In the genomic region with DNA sequence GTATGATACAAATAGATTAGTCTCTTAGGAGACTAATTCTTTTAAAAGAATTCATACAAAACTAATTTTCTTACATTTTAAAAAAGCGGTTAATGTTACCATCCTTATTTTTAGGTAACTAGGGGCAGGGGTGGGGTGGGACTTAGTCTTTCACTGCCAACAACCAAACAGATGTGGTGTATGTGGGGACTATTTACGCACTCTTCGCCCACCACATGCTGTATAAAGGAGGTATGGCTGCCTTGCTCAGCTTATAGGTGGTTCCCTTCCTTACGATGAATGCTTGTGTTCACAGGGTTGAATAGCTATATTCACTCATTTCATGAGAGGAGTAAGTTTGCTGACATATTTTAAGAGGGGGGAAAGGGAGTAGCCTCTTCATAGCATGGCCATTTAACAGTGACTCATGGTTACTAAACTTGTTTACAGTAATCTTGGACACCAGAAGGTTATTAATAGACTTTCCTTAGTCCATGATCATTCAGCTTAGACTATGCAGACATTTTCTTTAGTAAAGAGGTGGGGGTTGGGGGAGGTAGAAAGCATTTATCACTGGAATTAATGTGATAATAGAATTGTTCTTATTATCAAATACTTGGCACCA, we compare ENCODE assay signal across 11 cellular contexts.
DNase-seq lines count a peak whose midpoint lies in the region; ATAC-seq and TF ChIP-seq lines count a peak whose summit lies in the region.
"Had no signal": no experiment of that assay in that cellular context is flagged by ENCODE, and none has a peak within 500 bp of the region (broad histone marks: within the 10 kb centered on the region; RNA-seq: fewer than 3 reads in every experiment).

No MANE protein-coding gene starts in this region.

- H3K9me3 ChIP-seq in HEK293 (ENCODE audit: control insufficient read depth, insufficient read depth, low read depth, low read length), result no peaks in the 10 kb centered on the region
- no peaks in the 10 kb centered on the region for H3K9me3 ChIP-seq in body of pancreas
- H3K9me3 ChIP-seq in prostate gland, result no peaks in the 10 kb centered on the region

- POLR2A ChIA-PET in AG04449 (lab: Yijun Ruan, JAX), result interaction anchor here (0.7 kb wide), 1 partner anchor 20 kb away, joined by 3 read pairs; no protein-coding TSS in a partner anchor
- POLR2A ChIA-PET in HEK293 (lab: Yijun Ruan, JAX), result no interaction called here

- no peaks in the 10 kb centered on the region for H3K27me3 ChIP-seq in body of pancreas
- H3K27me3 ChIP-seq in prostate gland (replicated peaks; ENCODE audit: insufficient read depth), result no peaks in the 10 kb centered on the region

- H3K27ac ChIP-seq in HEK293 (ENCODE audit: extremely low read depth, low read depth, low read length) (no peak overlapping the region), body of pancreas (no peak overlapping the region), prostate gland (no peak overlapping the region)
- H3K27ac ChIP-seq: VCaP had no signal

- DNase-seq in AG04449 (ENCODE audit: low read depth, low spot score), result peak; percentile 61
- DNase-seq in body of pancreas, result no peak
- DNase-seq in kidney glomerular epithelial cell (lab: John Stamatoyannopoulos, UW), result peak; percentile 72
- no peak for DNase-seq in NCI-H1105 (lab: John Stamatoyannopoulos, UW)
- DNase-seq in prostate gland (ENCODE audit: low spot score), result no peak
- DNase-seq: caudate nucleus, DMS153 had no signal

- H3K4me3 ChIP-seq in AG04449 (ENCODE audit: low read depth, low read length) (no peak overlapping the region), HEK293 (ENCODE audit: low read depth, low read length) (no peak overlapping the region), body of pancreas (no peak overlapping the region), prostate gland (no peak overlapping the region)

- CTCF ChIA-PET in AG04449 (lab: Yijun Ruan, JAX) (interaction anchor here (1.5 kb wide), 2 partner anchors 12 to 50 kb away, joined by 7 to 8 read pairs; no protein-coding TSS in a partner anchor), HEK293 (lab: Yijun Ruan, JAX) (interaction anchor here (0.9 to 1.6 kb wide), 3 partner anchors 10 to 60 kb away, joined by 4 to 7 read pairs (median 4); no protein-coding TSS in a partner anchor)

- 92 to 96% methylated on average over 4 of the region's 4 CpGs for WGBS in body of pancreas, 2 donors
- 91% methylated on average over 4 of the region's 4 CpGs for WGBS in prostate gland

- TF ChIP-seq CTCF in AG04449 (IDR thresholded peaks at IDR 0.05; ENCODE audit: insufficient read depth, low read length, missing control alignments) (no peak), HEK293 (tag by site-specific recombination; IDR thresholded peaks at IDR 0.05) (no peak), body of pancreas (IDR thresholded peaks at IDR 0.05) (no peak), prostate gland (IDR thresholded peaks at IDR 0.05) (no peak)

- TF ChIP-seq POLR2A in body of pancreas (IDR thresholded peaks at IDR 0.05), result no peak
- no peak for TF ChIP-seq POLR2A in prostate gland (IDR thresholded peaks at IDR 0.05)

- H3K4me1 ChIP-seq in HEK293 (ENCODE audit: control insufficient read depth, insufficient read depth, low read length), result no peaks in the 10 kb centered on the region
- peaks cover 17% of the 10 kb centered on the region for H3K4me1 ChIP-seq in body of pancreas
- no peaks in the 10 kb centered on the region for H3K4me1 ChIP-seq in prostate gland (replicated peaks)

- H3K36me3 ChIP-seq in HEK293 (ENCODE audit: control insufficient read depth in 2 of 2, insufficient read depth in 1 of 2, low read length in 2 of 2), result no peaks in the 10 kb centered on the region; a peak in 1 of 3 replicates
- H3K36me3 ChIP-seq in body of pancreas (replicated peaks in 1 of 2; ENCODE audit: insufficient read depth in 1 of 2, low read depth in 2 of 2), result no peaks in the 10 kb centered on the region
- H3K36me3 ChIP-seq in prostate gland, result no peaks in the 10 kb centered on the region

- ATAC-seq in body of pancreas, result peak; percentile 38
- ATAC-seq in HG03139 (IDR thresholded peaks at IDR 0.05; ENCODE audit: unreplicated experiment), result no peak
- no peak for ATAC-seq in HG02870 (IDR thresholded peaks at IDR 0.05; ENCODE audit: unreplicated experiment)

- intact Hi-C loops in body of pancreas (cut with DNase I), result no loop called here
- intact Hi-C loops in prostate gland (cut with DNase I), result no loop called here

TF ChIP-seq in HEK293, 187 proteins besides CTCF, POLR2A, EP300 and RAD21:
- TF ChIP-seq BCL11B (tag by site-specific recombination; IDR thresholded peaks at IDR 0.05; ENCODE audit: low read depth) (no peak), WT1 (tag by site-specific recombination; IDR thresholded peaks at IDR 0.05) (peak; percentile 56)

Comparison
In these comparisons a context has a peak if more than half of its experiments do, and no peak if none do; other contexts are left out.
1. DNase-seq: peak in AG04449 (single experiment) and kidney glomerular epithelial cell (single experiment); none in body of pancreas (0 of 4), NCI-H1105 (single experiment) and prostate gland (single experiment).